ENCODE assay signal across 5 cellular contexts in the genomic region with DNA sequence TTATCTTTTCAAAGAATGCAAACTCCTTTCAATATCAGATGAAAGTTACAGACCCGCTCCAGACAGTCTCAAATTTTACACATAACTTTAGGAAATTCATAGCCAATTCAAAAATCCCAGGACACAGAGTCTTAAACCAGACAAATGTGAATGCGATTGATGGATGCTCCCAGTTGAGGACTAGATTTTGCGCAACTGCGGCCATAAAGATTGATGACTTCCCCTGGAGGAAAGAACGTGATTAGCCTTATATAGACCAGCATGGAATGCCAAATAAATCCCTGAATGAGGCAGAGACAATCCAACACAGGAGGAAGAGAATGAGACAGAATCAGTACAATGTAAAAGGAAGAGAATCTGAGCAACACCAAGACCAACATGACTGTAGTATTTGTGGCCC.
"Had no signal": no experiment of that assay in that cellular context is flagged by ENCODE, and none has a peak within 500 bp of the region (broad histone marks: within the 10 kb centered on the region; RNA-seq: fewer than 3 reads in every experiment).

No MANE protein-coding gene starts in this region.

- DNase-seq: KBM-7, KG1 had no signal

- H3K36me3 Mint-ChIP-seq: IgD-negative memory B cell had no signal

- H3K4me3 Mint-ChIP-seq: IgD-negative memory B cell had no signal

- H3K4me1 Mint-ChIP-seq: IgD-negative memory B cell had no signal

- H3K9me3 Mint-ChIP-seq: IgD-negative memory B cell had no signal

- H3K27ac Mint-ChIP-seq: IgD-negative memory B cell had no signal

- ATAC-seq: HepG2, K562 had no signal
